In the genomic region with DNA sequence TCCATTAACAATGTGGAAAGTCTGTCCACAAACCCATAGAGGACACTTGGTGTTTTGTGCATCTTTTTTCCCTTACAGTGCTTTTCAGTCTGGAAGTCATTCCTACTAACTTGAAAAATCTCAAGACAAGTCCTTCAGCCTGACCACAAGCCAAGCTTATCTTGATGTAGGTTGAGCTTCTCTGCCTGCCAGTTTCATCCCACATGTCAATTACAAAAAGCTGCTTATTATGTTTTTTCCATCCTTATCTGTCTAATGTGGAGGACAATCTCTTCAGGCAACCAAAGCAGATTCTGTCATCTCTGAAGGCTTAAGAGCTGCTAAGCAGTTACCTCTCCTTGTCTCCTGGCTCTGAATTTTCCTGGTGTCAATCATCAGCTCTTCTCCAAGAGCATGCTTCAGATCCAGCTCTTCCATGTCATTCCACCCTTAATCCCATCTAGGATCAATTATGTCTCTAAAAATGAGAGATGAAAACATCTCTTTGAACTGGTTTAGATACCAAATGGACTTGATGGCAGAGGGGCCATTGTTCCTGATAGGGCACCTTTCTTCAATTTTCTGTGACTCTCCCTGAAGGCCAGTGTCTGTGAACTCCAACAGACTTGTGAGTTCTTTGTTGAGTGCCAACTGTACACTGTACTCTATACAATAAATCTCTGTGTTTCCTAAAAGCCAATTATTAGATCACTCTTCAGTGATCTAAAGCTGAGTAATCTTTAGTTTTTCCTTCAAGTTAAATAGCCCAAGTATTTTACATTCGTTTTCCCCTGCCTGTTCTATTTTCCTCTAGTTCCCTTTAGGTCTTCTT, we compare ENCODE assay signal across 2 cellular contexts.
A peak's percentile ranks its signal among the peaks of the same experiment; 100 is the strongest.
TF ChIP-seq lines count a peak whose summit lies in the region.

No MANE protein-coding gene starts in this region.

TF ChIP-seq in SK-N-SH, 30 proteins besides CTCF, POLR2A, EP300 and RAD21 (continued from another document):
- TF ChIP-seq, protein P1, sequence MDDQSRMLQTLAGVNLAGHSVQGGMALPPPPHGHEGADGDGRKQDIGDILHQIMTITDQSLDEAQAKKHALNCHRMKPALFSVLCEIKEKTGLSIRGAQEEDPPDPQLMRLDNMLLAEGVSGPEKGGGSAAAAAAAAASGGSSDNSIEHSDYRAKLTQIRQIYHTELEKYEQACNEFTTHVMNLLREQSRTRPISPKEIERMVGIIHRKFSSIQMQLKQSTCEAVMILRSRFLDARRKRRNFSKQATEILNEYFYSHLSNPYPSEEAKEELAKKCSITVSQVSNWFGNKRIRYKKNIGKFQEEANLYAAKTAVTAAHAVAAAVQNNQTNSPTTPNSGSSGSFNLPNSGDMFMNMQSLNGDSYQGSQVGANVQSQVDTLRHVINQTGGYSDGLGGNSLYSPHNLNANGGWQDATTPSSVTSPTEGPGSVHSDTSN (IDR thresholded peaks at IDR 0.05), result peak; percentile 76

TF ChIP-seq in SK-N-SH treated with all-trans-retinoic acid at 6 μM for 48 hours, 23 proteins besides CTCF, POLR2A, EP300 and RAD21 (continued from another document):
- TF ChIP-seq GLIS3 (CRISPR knock-in tag; IDR thresholded peaks at IDR 0.05), result no peak
- no peak for TF ChIP-seq TCF4 (CRISPR knock-in tag; IDR thresholded peaks at IDR 0.05; ENCODE audit: borderline replicate concordance)
- TF ChIP-seq, protein P2, sequence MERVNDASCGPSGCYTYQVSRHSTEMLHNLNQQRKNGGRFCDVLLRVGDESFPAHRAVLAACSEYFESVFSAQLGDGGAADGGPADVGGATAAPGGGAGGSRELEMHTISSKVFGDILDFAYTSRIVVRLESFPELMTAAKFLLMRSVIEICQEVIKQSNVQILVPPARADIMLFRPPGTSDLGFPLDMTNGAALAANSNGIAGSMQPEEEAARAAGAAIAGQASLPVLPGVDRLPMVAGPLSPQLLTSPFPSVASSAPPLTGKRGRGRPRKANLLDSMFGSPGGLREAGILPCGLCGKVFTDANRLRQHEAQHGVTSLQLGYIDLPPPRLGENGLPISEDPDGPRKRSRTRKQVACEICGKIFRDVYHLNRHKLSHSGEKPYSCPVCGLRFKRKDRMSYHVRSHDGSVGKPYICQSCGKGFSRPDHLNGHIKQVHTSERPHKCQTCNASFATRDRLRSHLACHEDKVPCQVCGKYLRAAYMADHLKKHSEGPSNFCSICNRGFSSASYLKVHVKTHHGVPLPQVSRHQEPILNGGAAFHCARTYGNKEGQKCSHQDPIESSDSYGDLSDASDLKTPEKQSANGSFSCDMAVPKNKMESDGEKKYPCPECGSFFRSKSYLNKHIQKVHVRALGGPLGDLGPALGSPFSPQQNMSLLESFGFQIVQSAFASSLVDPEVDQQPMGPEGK (CRISPR knock-in tag; IDR thresholded peaks at IDR 0.05; ENCODE audit: borderline replicate concordance), result no peak
- no peak for TF ChIP-seq RARB (CRISPR knock-in tag; IDR thresholded peaks at IDR 0.05)
- no peak for TF ChIP-seq ARNTL (CRISPR knock-in tag; IDR thresholded peaks at IDR 0.05; ENCODE audit: borderline replicate concordance, low read depth)
- TF ChIP-seq, protein P3, sequence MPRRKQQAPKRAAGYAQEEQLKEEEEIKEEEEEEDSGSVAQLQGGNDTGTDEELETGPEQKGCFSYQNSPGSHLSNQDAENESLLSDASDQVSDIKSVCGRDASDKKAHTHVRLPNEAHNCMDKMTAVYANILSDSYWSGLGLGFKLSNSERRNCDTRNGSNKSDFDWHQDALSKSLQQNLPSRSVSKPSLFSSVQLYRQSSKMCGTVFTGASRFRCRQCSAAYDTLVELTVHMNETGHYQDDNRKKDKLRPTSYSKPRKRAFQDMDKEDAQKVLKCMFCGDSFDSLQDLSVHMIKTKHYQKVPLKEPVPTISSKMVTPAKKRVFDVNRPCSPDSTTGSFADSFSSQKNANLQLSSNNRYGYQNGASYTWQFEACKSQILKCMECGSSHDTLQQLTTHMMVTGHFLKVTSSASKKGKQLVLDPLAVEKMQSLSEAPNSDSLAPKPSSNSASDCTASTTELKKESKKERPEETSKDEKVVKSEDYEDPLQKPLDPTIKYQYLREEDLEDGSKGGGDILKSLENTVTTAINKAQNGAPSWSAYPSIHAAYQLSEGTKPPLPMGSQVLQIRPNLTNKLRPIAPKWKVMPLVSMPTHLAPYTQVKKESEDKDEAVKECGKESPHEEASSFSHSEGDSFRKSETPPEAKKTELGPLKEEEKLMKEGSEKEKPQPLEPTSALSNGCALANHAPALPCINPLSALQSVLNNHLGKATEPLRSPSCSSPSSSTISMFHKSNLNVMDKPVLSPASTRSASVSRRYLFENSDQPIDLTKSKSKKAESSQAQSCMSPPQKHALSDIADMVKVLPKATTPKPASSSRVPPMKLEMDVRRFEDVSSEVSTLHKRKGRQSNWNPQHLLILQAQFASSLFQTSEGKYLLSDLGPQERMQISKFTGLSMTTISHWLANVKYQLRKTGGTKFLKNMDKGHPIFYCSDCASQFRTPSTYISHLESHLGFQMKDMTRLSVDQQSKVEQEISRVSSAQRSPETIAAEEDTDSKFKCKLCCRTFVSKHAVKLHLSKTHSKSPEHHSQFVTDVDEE (CRISPR knock-in tag; IDR thresholded peaks at IDR 0.05), result no peak
- no peak for TF ChIP-seq CSDC2 (CRISPR knock-in tag; IDR thresholded peaks at IDR 0.05)
- no peak for TF ChIP-seq ISL1 (CRISPR knock-in tag; IDR thresholded peaks at IDR 0.05)
TF ChIP-seq in SK-N-SH treated with all-trans-retinoic acid at 6 μM for 48 hours: peak in this region for 0.
